In genomic region chr11:108403072-108403471, GRCh38 we compare ENCODE assay signal across 27 cellular contexts.
"Had no signal": no experiment of that assay in that cellular context is flagged by ENCODE, and none has a peak within 500 bp of the region (broad histone marks: within the 10 kb centered on the region; RNA-seq: fewer than 3 reads in every experiment).

No MANE protein-coding gene starts in this region.

- H3K4me1 ChIP-seq: neural progenitor cell, parathyroid adenoma, psoas muscle, right atrium auricular region, right lobe of liver, sigmoid colon, suprapubic skin, testis, tibial artery, transverse colon, upper lobe of right lung, uterus had no signal

- FAIRE-seq: small intestine had no signal

- DNase-seq: naive B cell; naive thymus-derived CD8-positive, alpha-beta T cell; occipital lobe; ovary; posterior cingulate gyrus; psoas muscle; retina; right lobe of liver; sigmoid colon; small intestine; stimulated activated CD4-positive, alpha-beta T cell treated with anti-CD3 and anti-CD28 coated beads, Interleukin-1b, Interleukin-23, amount 100 ng/mL, for 48 hours; stimulated activated CD4-positive, alpha-beta T cell treated with anti-CD3 and anti-CD28 coated beads, Interleukin-4, amount 100 ng/mL, for 1 hour; stimulated activated CD4-positive, alpha-beta T cell treated with anti-CD3 and anti-CD28 coated beads, Interleukin-4, amount 100 ng/mL, for 4 hours; stimulated activated CD8-positive, alpha-beta memory T cell treated with anti-CD3 and anti-CD28 coated beads, Interleukin-4, amount 100 ng/mL, for 48 hours; stimulated activated naive CD4-positive, alpha-beta T cell; stimulated activated naive CD8-positive, alpha-beta T cell treated with anti-CD3 and anti-CD28 coated beads, Interleukin-15, amount 100 ng/mL, for 72 hours; stimulated activated naive CD8-positive, alpha-beta T cell treated with anti-CD3 and anti-CD28 coated beads, Interleukin-15, Interleukin-2, amounts not matched to agents 100 U/mL and 50 U/mL, for 24 hours; substantia nigra; testis; tibial artery; transverse colon; upper lobe of right lung; uterus had no signal

- H3K9me3 ChIP-seq: ovary, psoas muscle, right atrium auricular region, right lobe of liver, sigmoid colon, suprapubic skin, testis, tibial artery, transverse colon, upper lobe of right lung, uterus had no signal

- H3K9ac ChIP-seq: neural progenitor cell, parathyroid adenoma had no signal

- H3K27ac ChIP-seq: neural progenitor cell, ovary, parathyroid adenoma, psoas muscle, right atrium auricular region, right lobe of liver, sigmoid colon, suprapubic skin, testis, tibial artery, transverse colon, upper lobe of right lung, uterus had no signal

- H3K36me3 ChIP-seq: neural progenitor cell, ovary, right atrium auricular region, right lobe of liver, sigmoid colon, suprapubic skin, transverse colon, upper lobe of right lung, uterus had no signal

- H3K4me3 ChIP-seq: neural progenitor cell, ovary, psoas muscle, right atrium auricular region, right lobe of liver, sigmoid colon, suprapubic skin, testis, tibial artery, transverse colon, upper lobe of right lung, uterus had no signal
